In genomic region chr12:6829532-6830220, GRCh38 we compare ENCODE assay signal across 9 cellular contexts. TPM values are rescaled to one million over a fixed set of nuclear protein-coding genes. Genes with fewer than 3 reads are reported as not detected.
DNase-seq lines count a peak whose midpoint lies in the region; ATAC-seq and TF ChIP-seq lines count a peak whose summit lies in the region.
"Had no signal": no experiment of that assay in that cellular context is flagged by ENCODE, and none has a peak within 500 bp of the region (broad histone marks: within the 10 kb centered on the region; RNA-seq: fewer than 3 reads in every experiment).

No MANE protein-coding gene starts in this region.

- TF ChIP-seq CTCF in WTC11 (IDR thresholded peaks at IDR 0.05) (no peak), heart right ventricle (IDR thresholded peaks at IDR 0.05) (peak in 1 of 9 donors; percentile 12)

- no peaks in the 10 kb centered on the region for H3K9me3 Mint-ChIP-seq in WTC11

- peak overlapping the region; percentile 99 for H3K4me3 Mint-ChIP-seq in WTC11

- H3K27me3 ChIP-seq in heart right ventricle (peaks cover 0 to 40% (median 0%) of the 10 kb centered on the region in 7 donors), skeletal muscle satellite cell (ENCODE audit: control insufficient read depth, insufficient read depth, low read length) (peaks cover 4% of the 10 kb centered on the region)

- H3K4me3 ChIP-seq in heart right ventricle (peak overlapping the region; percentile 58 to 95 (median 76)), skeletal muscle satellite cell (ENCODE audit: low read length) (peak overlapping the region; percentile 83)

- peaks cover 37% of the 10 kb centered on the region for H3K4me1 Mint-ChIP-seq in WTC11

- POLR2A ChIA-PET in WTC11 (lab: Charles Lee): interaction anchor here (0.5 to 1.9 kb wide), 5 partner anchors 19 to 379 kb away, joined by 3 to 7 read pairs (median 3); partner anchors contain the start of genes CDCA3 and PTMS

- H3K9me3 ChIP-seq in heart right ventricle (no peaks in the 10 kb centered on the region), skeletal muscle satellite cell (replicated peaks; ENCODE audit: low read length) (no peaks in the 10 kb centered on the region)

- H3K36me3 ChIP-seq in heart right ventricle (peaks cover 0 to 37% (median 0%) of the 10 kb centered on the region in 9 donors), skeletal muscle satellite cell (ENCODE audit: insufficient read depth, low read length) (peaks cover 36% of the 10 kb centered on the region)

- peaks cover 35% of the 10 kb centered on the region for H3K36me3 Mint-ChIP-seq in WTC11

- peak overlapping the region; percentile 86 for H3K9ac ChIP-seq in skeletal muscle satellite cell (ENCODE audit: low read depth, low read length)

- peak; percentile 44 for DNase-seq in NCI-H1436 (lab: John Stamatoyannopoulos, UW)
- no peak for DNase-seq in NCI-H1436 treated with DMSO at 0.1 percent for 48 hours (lab: John Stamatoyannopoulos, UW)
- peak; percentile 47 for DNase-seq in WTC11 (ENCODE audit: low spot score)
- DNase-seq in heart right ventricle: no peak
- DNase-seq in kidney tubule cell (ENCODE audit: low spot score): no peak

- H3K4me2 ChIP-seq in skeletal muscle satellite cell (ENCODE audit: low read length): peak overlapping the region; percentile 91

- ATAC-seq in WTC11 (peak; percentile 26), heart right ventricle (peak in 2 of 8 donors; percentile 2 to 7), HG02938 (IDR thresholded peaks at IDR 0.05; ENCODE audit: unreplicated experiment) (no peak), HG03439 (IDR thresholded peaks at IDR 0.05; ENCODE audit: unreplicated experiment) (no peak)

- H3K4me1 ChIP-seq in heart right ventricle (peaks cover 8 to 59% (median 26%) of the 10 kb centered on the region in 9 donors), skeletal muscle satellite cell (ENCODE audit: control insufficient read depth, insufficient read depth, low read length) (peaks cover 25% of the 10 kb centered on the region)

- H3K27ac ChIP-seq in heart right ventricle: peak overlapping the region; percentile 59 to 91 (median 84)
- H3K27ac ChIP-seq: C4-2B had no signal

- H3K27me3 Mint-ChIP-seq in WTC11 (ENCODE audit: low read depth): peaks cover 19% of the 10 kb centered on the region

- H3K27ac Mint-ChIP-seq in WTC11: peak overlapping the region; percentile 94

- 55 to 57% methylated on average over 19 of the region's 19 CpGs for WGBS in heart right ventricle, 2 donors

- CTCF ChIA-PET in WTC11 (lab: Charles Lee): interaction anchor here (0.5 to 8.9 kb wide), 11 partner anchors 23 to 1883 kb away, joined by 3 to 110 read pairs (median 5); partner anchors contain the start of genes COPS7A, LAG3, MLF2 and PTMS

- intact Hi-C loops in heart right ventricle (cut with DNase I): loop anchor here (5.0 to 10.0 kb wide), 7 partner anchors 52 to 215 kb away; partner anchors contain the start of genes MLF2 (in 7 of the 10) and PTMS (in 1 of the 10)

TF ChIP-seq in WTC11, 78 proteins besides CTCF, POLR2A, EP300 and RAD21:
- TF ChIP-seq ZBTB43 (CRISPR knock-in tag; IDR thresholded peaks at IDR 0.05): no peak
- TF ChIP-seq SMAD3 (CRISPR knock-in tag; IDR thresholded peaks at IDR 0.05; ENCODE audit: borderline replicate concordance): no peak
- TF ChIP-seq NR3C1 (CRISPR knock-in tag; conservative IDR thresholded peaks at IDR 0.05; ENCODE audit: low read depth): no peak
- no peak for TF ChIP-seq KAT7 (CRISPR knock-in tag; IDR thresholded peaks at IDR 0.05; ENCODE audit: borderline replicate concordance)

RNA-seq across cellular contexts. Expression of gene P3H3, which starts 1.5 kb away (rescaled TPM):
- total RNA-seq in WTC11 (2021) (49.9 to 55.7 TPM (median 50.7 TPM) in 3 replicates), heart right ventricle (10 to 100 TPM in 9 of 10 donors, 1 to 10 TPM in 1; 6.4 to 24.6 (median 16.0) TPM)
- 10 to 100 TPM; 12.5 to 37.8 TPM for polyA plus RNA-seq in heart right ventricle
- 51.7 and 52.4 TPM in 2 replicates for total RNA-seq in skeletal muscle satellite cell (2012; rRNA removed)

RNA-seq across cellular contexts. Expression of gene GPR162, which starts 8.1 kb away (rescaled TPM):
- total RNA-seq in WTC11 (2021) (7.3 to 9.3 TPM (median 8.2 TPM) in 3 replicates), heart right ventricle (1 to 10 TPM; 1.8 to 5.7 (median 3.8) TPM)
- 10 to 100 TPM in 1 of 2 donors, 1 to 10 TPM in 1; 7.0 to 16.8 TPM for polyA plus RNA-seq in heart right ventricle
- total RNA-seq in skeletal muscle satellite cell (2012; rRNA removed): 1.1 and 1.3 TPM in 2 replicates

RNA-seq across cellular contexts. Expression of gene GNB3, which starts 11.0 kb away (rescaled TPM):
- total RNA-seq in WTC11 (2021): 14.0 to 16.5 TPM (median 14.3 TPM) in 3 replicates
- total RNA-seq in heart right ventricle: 10 to 100 TPM in 2 of 10 donors, 1 to 10 TPM in 8; 2.4 to 14.6 (median 7.5) TPM
- polyA plus RNA-seq in heart right ventricle: 10 to 100 TPM in 1 of 2 donors, 1 to 10 TPM in 1; 1.9 to 15.0 TPM
- 2.0 TPM in 2 replicates for total RNA-seq in skeletal muscle satellite cell (2012; rRNA removed)

RNA-seq across cellular contexts. Expression of gene CDCA3, which starts 21.4 kb away (rescaled TPM):
- total RNA-seq in WTC11 (2021) (47.1 to 61.8 TPM (median 49.1 TPM) in 3 replicates), heart right ventricle (1 to 10 TPM in 3 of 10 donors, under 1 TPM in 6, not detected in 1; 0.22 to 4.0 (median 0.55) TPM)
- polyA plus RNA-seq in heart right ventricle: 1 to 10 TPM in 1 of 2 donors, under 1 TPM in 1; 0.45 to 1.5 TPM
- 11.2 and 25.3 TPM in 2 replicates for total RNA-seq in skeletal muscle satellite cell (2012; rRNA removed)

RNA-seq across cellular contexts. Expression of gene USP5, which starts 22.3 kb away (rescaled TPM):
- total RNA-seq in WTC11 (2021): 141 to 158 TPM (median 149 TPM) in 3 replicates
- total RNA-seq in heart right ventricle: 10 to 100 TPM; 64.8 to 95.5 (median 74.1) TPM
- 10 to 100 TPM; 17.6 to 37.4 TPM for polyA plus RNA-seq in heart right ventricle
- total RNA-seq in skeletal muscle satellite cell (2012; rRNA removed): 90.0 and 107 TPM in 2 replicates

Comparison
In these comparisons a context has a peak if more than half of its experiments do, and no peak if none do; other contexts are left out.
1. DNase-seq: peak in NCI-H1436 (single experiment) and WTC11 (single experiment); none in NCI-H1436 treated with DMSO at 0.1 percent for 48 hours (single experiment), heart right ventricle (0 of 2) and kidney tubule cell (single experiment).